Comparison of ENCODE assay signal across 29 cellular contexts in the genomic region with DNA sequence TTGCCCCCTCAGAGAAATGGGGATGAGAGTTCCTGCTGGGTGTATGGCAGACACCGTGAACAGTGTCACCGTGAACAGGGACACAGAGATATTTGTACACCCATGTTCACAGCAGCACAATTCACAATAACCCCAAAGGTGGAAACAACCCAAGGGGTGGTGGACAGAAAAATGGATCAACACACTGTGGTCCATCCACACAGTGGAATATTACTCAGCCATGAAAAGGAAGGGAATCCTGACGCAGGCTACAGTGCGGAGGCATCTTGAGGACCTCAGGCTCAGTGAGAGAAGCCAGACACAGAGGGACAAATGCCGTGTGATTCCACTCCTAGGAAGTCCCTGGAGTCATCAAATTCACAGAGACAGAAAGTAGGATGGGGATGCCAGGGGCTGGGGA. TPM values are rescaled to one million over a fixed set of nuclear protein-coding genes. Genes with fewer than 3 reads are reported as not detected.
"Had no signal": no experiment of that assay in that cellular context is flagged by ENCODE, and none has a peak within 500 bp of the region (broad histone marks: within the 10 kb centered on the region; RNA-seq: fewer than 3 reads in every experiment).

No MANE protein-coding gene starts in this region.

- H3K4me3 Mint-ChIP-seq: activated CD4-positive, alpha-beta T cell treated with anti-CD3 and anti-CD28 coated beads for 36 hours; activated CD8-positive, alpha-beta T cell treated with anti-CD3 and anti-CD28 coated beads, Interleukin-2, amount 10 ng/mL, durations not matched to agents 7 days and 5 days; activated naive CD4-positive, alpha-beta T cell treated with anti-CD3 and anti-CD28 coated beads, Interleukin-2, amount 50 U/mL, for 24 hours had no signal

- H3K4me3 ChIP-seq: body of pancreas, cardiac muscle cell, SJCRH30 had no signal

- H3K4me1 Mint-ChIP-seq: activated CD4-positive, alpha-beta T cell treated with anti-CD3 and anti-CD28 coated beads for 36 hours; activated naive CD4-positive, alpha-beta T cell treated with anti-CD3 and anti-CD28 coated beads, Interleukin-2, amount 50 U/mL, for 24 hours had no signal

- H3K9me3 ChIP-seq: body of pancreas, SJCRH30, SK-N-SH had no signal

- ATAC-seq: activated CD4-positive, alpha-beta T cell treated with anti-CD3 and anti-CD28 coated beads for 36 hours; activated CD8-positive, alpha-beta T cell treated with anti-CD3 and anti-CD28 coated beads, Interleukin-2, amount 10 ng/mL, durations not matched to agents 7 days and 5 days; body of pancreas; Panc1 had no signal

- H3K27me3 ChIP-seq: body of pancreas, cardiac muscle cell, SJCRH30 had no signal

- H3K4me1 ChIP-seq: body of pancreas, SJCRH30 had no signal

- H3K4me2 ChIP-seq: SK-N-SH had no signal

- H3K9me3 Mint-ChIP-seq: activated naive CD4-positive, alpha-beta T cell treated with anti-CD3 and anti-CD28 coated beads, Interleukin-2, amount 50 U/mL, for 24 hours had no signal

- H3K27me3 Mint-ChIP-seq: activated CD4-positive, alpha-beta T cell treated with anti-CD3 and anti-CD28 coated beads for 36 hours; activated naive CD4-positive, alpha-beta T cell treated with anti-CD3 and anti-CD28 coated beads, Interleukin-2, amount 50 U/mL, for 24 hours had no signal

- H3K27ac ChIP-seq: body of pancreas, cardiac muscle cell, SJCRH30, VCaP had no signal

- DNase-seq: activated CD4-positive, alpha-beta T cell treated with anti-CD3 and anti-CD28 coated beads for 36 hours; activated CD8-positive, alpha-beta memory T cell treated with anti-CD3 and anti-CD28 coated beads, Interleukin-2, amount 50 U/mL, for 48 hours; activated CD8-positive, alpha-beta T cell treated with anti-CD3 and anti-CD28 coated beads, Interleukin-2, amount 10 ng/mL, durations not matched to agents 7 days and 5 days; activated T-cell treated with anti-CD3 and anti-CD28 coated beads, Interleukin-2, amount 50 U/mL, for 1 hour; aorta; body of pancreas; KG1; NCI-H1092 treated with DMSO at 0.1 percent for 48 hours; NCI-H1417 treated with DMSO at 0.1 percent for 48 hours; NCI-H1694; NCI-H2029; NCI-H2107; NCI-H2171 treated with DMSO at 0.1 percent for 48 hours; NCI-H226; NCI-H69; NK-92 treated with Interleukin-12 subunit alpha and Interleukin-12 subunit beta, amount 100 ng/mL, for 24 hours; OCI-M1; Right ventricle myocardium superior; RPMI8226; SJCRH30; SK-N-SH; T-helper 1 cell had no signal

- H3K27ac Mint-ChIP-seq: activated CD4-positive, alpha-beta T cell treated with anti-CD3 and anti-CD28 coated beads for 36 hours; activated CD8-positive, alpha-beta T cell treated with anti-CD3 and anti-CD28 coated beads, Interleukin-2, amount 10 ng/mL, durations not matched to agents 7 days and 5 days; activated naive CD4-positive, alpha-beta T cell treated with anti-CD3 and anti-CD28 coated beads, Interleukin-2, amount 50 U/mL, for 24 hours had no signal

- H3K9ac ChIP-seq: SK-N-SH had no signal

- H3K36me3 ChIP-seq: cardiac muscle cell, SJCRH30 had no signal

- H3K36me3 Mint-ChIP-seq: activated naive CD4-positive, alpha-beta T cell treated with anti-CD3 and anti-CD28 coated beads, Interleukin-2, amount 50 U/mL, for 24 hours had no signal

RNA-seq across cellular contexts. Expression of gene CELF5, which starts 7.6 kb away (rescaled TPM):
- total RNA-seq: aorta, LHCN-M2, M059J, NCI-H460, Right ventricle myocardium superior, SJCRH30 had no signal

RNA-seq across cellular contexts. Expression of gene S1PR4, which starts 38.3 kb away (rescaled TPM):
- total RNA-seq: cardiac muscle cell, LHCN-M2, M059J, SJCRH30 had no signal
- polyA plus RNA-seq: cardiac muscle cell, SK-N-SH had no signal
